Comparison of ENCODE assay signal across 2 cellular contexts in the genomic region with DNA sequence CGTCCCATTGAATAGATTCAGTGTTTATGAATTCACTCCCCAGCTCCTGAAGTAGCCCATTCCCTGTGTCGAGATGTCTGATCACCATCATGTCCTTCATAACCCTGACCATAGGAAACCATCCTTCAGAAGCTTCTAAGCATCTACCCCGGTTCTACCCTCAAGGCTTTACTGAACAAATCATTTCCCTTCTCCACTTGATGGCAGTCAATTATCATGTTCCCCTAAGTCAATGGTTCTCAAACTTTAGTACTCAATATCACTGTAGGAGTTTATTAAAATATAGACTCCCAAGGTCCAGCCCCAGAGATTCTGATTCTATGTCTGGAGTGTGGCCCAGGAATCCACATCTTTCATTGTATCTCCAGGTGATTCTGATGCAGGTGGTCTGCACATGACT.
TF ChIP-seq lines count a peak whose summit lies in the region.

No MANE protein-coding gene starts in this region.

TF ChIP-seq in K562, 482 proteins besides CTCF, POLR2A, EP300 and RAD21:
- TF ChIP-seq CEBPG (CRISPR knock-in tag; IDR thresholded peaks at IDR 0.05) (no peak), CEBPG (tag; conservative IDR thresholded peaks at IDR 0.05 in 1 of 2, IDR thresholded peaks at IDR 0.05 in 1 of 2) (no peak), POLR2B (IDR thresholded peaks at IDR 0.05; ENCODE audit: low read depth, partially characterized antibody) (no peak), KDM4B (IDR thresholded peaks at IDR 0.05; ENCODE audit: borderline replicate concordance in 2 of 2, low read depth in 1 of 2) (no peak), NCOA6 (IDR thresholded peaks at IDR 0.05) (no peak), TRIM28 (IDR thresholded peaks at IDR 0.05) (no peak), ZNF324 (CRISPR knock-in tag; IDR thresholded peaks at IDR 0.05) (no peak), PHB (CRISPR knock-in tag; IDR thresholded peaks at IDR 0.05) (no peak), ZBTB33 (CRISPR knock-in tag; IDR thresholded peaks at IDR 0.05) (no peak), ZBTB7A (IDR thresholded peaks at IDR 0.05; ENCODE audit: borderline replicate concordance, control insufficient read depth, low read depth, low read length) (no peak), CC2D1A (IDR thresholded peaks at IDR 0.05) (no peak), ZC3H4 (CRISPR knock-in tag; IDR thresholded peaks at IDR 0.05; ENCODE audit: borderline replicate concordance) (no peak), ZNF764 (CRISPR knock-in tag; IDR thresholded peaks at IDR 0.05; ENCODE audit: low read depth) (no peak), CHCHD3 (CRISPR knock-in tag; IDR thresholded peaks at IDR 0.05) (no peak), ZNF436 (CRISPR knock-in tag; IDR thresholded peaks at IDR 0.05) (no peak), DIDO1 (tag; IDR thresholded peaks at IDR 0.05; ENCODE audit: low read depth) (no peak), ELF1 (tag; IDR thresholded peaks at IDR 0.05) (no peak)
- TF ChIP-seq, protein P1, sequence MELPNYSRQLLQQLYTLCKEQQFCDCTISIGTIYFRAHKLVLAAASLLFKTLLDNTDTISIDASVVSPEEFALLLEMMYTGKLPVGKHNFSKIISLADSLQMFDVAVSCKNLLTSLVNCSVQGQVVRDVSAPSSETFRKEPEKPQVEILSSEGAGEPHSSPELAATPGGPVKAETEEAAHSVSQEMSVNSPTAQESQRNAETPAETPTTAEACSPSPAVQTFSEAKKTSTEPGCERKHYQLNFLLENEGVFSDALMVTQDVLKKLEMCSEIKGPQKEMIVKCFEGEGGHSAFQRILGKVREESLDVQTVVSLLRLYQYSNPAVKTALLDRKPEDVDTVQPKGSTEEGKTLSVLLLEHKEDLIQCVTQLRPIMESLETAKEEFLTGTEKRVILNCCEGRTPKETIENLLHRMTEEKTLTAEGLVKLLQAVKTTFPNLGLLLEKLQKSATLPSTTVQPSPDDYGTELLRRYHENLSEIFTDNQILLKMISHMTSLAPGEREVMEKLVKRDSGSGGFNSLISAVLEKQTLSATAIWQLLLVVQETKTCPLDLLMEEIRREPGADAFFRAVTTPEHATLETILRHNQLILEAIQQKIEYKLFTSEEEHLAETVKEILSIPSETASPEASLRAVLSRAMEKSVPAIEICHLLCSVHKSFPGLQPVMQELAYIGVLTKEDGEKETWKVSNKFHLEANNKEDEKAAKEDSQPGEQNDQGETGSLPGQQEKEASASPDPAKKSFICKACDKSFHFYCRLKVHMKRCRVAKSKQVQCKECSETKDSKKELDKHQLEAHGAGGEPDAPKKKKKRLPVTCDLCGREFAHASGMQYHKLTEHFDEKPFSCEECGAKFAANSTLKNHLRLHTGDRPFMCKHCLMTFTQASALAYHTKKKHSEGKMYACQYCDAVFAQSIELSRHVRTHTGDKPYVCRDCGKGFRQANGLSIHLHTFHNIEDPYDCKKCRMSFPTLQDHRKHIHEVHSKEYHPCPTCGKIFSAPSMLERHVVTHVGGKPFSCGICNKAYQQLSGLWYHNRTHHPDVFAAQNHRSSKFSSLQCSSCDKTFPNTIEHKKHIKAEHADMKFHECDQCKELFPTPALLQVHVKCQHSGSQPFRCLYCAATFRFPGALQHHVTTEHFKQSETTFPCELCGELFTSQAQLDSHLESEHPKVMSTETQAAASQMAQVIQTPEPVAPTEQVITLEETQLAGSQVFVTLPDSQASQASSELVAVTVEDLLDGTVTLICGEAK (IDR thresholded peaks at IDR 0.05) = no peak
- TF ChIP-seq, protein P1 (CRISPR knock-in tag; IDR thresholded peaks at IDR 0.05) = no peak

TF ChIP-seq in liver, 16 proteins besides CTCF, POLR2A, EP300 and RAD21:
- no peak for TF ChIP-seq NR2F2 (IDR thresholded peaks at IDR 0.05)
- TF ChIP-seq GABPA (IDR thresholded peaks at IDR 0.05 in 1 of 2, conservative IDR thresholded peaks at IDR 0.05 in 1 of 2) = no peak
- no peak for TF ChIP-seq ZBTB33 (IDR thresholded peaks at IDR 0.05)
- TF ChIP-seq HNF4G (IDR thresholded peaks at IDR 0.05) = no peak
- TF ChIP-seq YY1 (IDR thresholded peaks at IDR 0.05) = no peak
- TF ChIP-seq FOXA2 (IDR thresholded peaks at IDR 0.05) = no peak
- no peak for TF ChIP-seq RXRA (IDR thresholded peaks at IDR 0.05)
- TF ChIP-seq, protein P2, sequence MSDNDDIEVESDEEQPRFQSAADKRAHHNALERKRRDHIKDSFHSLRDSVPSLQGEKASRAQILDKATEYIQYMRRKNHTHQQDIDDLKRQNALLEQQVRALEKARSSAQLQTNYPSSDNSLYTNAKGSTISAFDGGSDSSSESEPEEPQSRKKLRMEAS (IDR thresholded peaks at IDR 0.05) = no peak
- no peak for TF ChIP-seq TAF1 (conservative IDR thresholded peaks at IDR 0.05)
- TF ChIP-seq SP1 (IDR thresholded peaks at IDR 0.05) = no peak
- TF ChIP-seq, protein P3, sequence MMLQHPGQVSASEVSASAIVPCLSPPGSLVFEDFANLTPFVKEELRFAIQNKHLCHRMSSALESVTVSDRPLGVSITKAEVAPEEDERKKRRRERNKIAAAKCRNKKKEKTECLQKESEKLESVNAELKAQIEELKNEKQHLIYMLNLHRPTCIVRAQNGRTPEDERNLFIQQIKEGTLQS (IDR thresholded peaks at IDR 0.05) = no peak
- TF ChIP-seq JUND (IDR thresholded peaks at IDR 0.05) = no peak
- no peak for TF ChIP-seq FOXA1 (IDR thresholded peaks at IDR 0.05)
